In the genomic region with DNA sequence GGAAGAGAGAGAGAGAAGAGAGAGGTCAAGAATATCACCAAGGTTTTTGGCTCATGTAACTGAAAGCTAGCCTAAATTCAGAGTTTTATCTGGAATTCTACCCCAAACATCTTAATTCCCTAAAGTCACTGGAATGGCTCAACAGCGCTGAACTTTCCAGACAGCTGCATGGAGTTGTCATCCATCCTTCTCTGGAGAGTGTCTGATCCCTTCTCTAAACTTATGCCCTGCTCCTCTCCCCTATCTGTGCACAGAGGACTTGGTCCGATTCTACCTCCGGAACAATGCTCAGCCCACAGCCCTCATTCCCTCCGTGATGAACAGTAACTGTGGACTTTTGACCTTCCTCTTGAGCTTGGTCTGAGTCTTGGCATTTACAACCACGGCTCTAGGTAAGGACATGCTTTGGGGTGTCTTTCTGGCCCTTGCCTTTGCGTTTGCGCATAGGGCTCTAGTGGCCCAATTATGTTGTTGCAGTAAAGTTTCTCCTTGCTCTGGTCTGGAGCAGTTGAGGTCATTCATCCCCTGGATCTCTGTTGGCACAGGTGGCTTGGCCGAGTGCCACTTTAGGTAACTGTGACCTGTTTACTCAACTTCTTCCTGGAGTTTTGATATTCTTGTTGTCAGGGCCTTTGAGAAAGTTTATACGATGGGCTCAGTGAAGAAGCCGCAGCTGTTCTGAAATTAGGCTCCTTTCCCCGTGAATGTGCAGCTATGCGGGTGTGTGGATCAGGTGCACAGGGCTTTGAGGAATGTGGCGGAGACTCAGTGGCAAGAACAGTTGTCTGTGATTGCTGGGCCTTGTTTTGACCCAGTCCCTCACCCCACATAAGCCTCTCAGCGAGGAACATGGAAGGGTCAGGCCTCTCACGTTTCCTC, we compare ENCODE assay signal across 10 cellular contexts. TPM values are rescaled to one million over a fixed set of nuclear protein-coding genes. Genes with fewer than 3 reads are reported as not detected.
DNase-seq lines count a peak whose midpoint lies in the region; ATAC-seq and TF ChIP-seq lines count a peak whose summit lies in the region.
"Had no signal": no experiment of that assay in that cellular context is flagged by ENCODE, and none has a peak within 500 bp of the region (broad histone marks: within the 10 kb centered on the region; RNA-seq: fewer than 3 reads in every experiment).

No MANE protein-coding gene starts in this region.

- H3K9me3 Mint-ChIP-seq in dendritic cell treated with granulocyte-macrophage colony-stimulating factor and Interleukin-4, amounts not matched to agents 40 ng/mL and 50 ng/mL, for 4 days = no peaks in the 10 kb centered on the region
- peaks cover 0 to 15% (median 0%) of the 10 kb centered on the region in 11 donors for H3K9me3 Mint-ChIP-seq in naive thymus-derived CD4-positive, alpha-beta T cell

- H3K9me3 ChIP-seq in BLaER1 = no peaks in the 10 kb centered on the region
- H3K9me3 ChIP-seq in naive thymus-derived CD4-positive, alpha-beta T cell (ENCODE audit: control insufficient read depth in 2 of 3, low read length in 3 of 3) = no peaks in the 10 kb centered on the region

- H3K4me3 ChIP-seq in BLaER1 (no peak overlapping the region), LNCaP clone FGC (ENCODE audit: low read depth, low read length) (no peak overlapping the region)
- H3K4me3 ChIP-seq in naive thymus-derived CD4-positive, alpha-beta T cell (ENCODE audit: low read length) = peak overlapping the region; percentile 1

- POLR2A ChIA-PET in naive thymus-derived CD4-positive, alpha-beta T cell (lab: Charles Lee) = interaction anchor here (0.9 to 4.7 kb wide), 10 partner anchors 8 to 1055 kb away, joined by 3 to 33 read pairs (median 4); partner anchors contain the start of gene PIK3R1
- POLR2A ChIA-PET in HEK293T (lab: Yijun Ruan, JAX) = interaction anchor here (1.3 kb wide), 1 partner anchor 9 kb away, joined by 4 read pairs; no protein-coding TSS in a partner anchor

- H3K9ac ChIP-seq in BLaER1 = no peak overlapping the region

- no peak for ATAC-seq in naive thymus-derived CD4-positive, alpha-beta T cell

- H3K4me1 Mint-ChIP-seq in dendritic cell treated with granulocyte-macrophage colony-stimulating factor and Interleukin-4, amounts not matched to agents 40 ng/mL and 50 ng/mL, for 4 days (ENCODE audit: low read depth) = peaks cover 60% of the 10 kb centered on the region
- peaks cover 35 to 66% (median 61%) of the 10 kb centered on the region in 7 donors for H3K4me1 Mint-ChIP-seq in naive thymus-derived CD4-positive, alpha-beta T cell

- intact Hi-C loops in dendritic cell treated with granulocyte-macrophage colony-stimulating factor and Interleukin-4, amounts not matched to agents 40 ng/mL and 50 ng/mL, for 4 days (cut with micrococcal nuclease) = no loop called here
- intact Hi-C loops in naive thymus-derived CD4-positive, alpha-beta T cell (cut with micrococcal nuclease) = loop anchor here in 1 of 2 donors (1.0 kb wide), 1 partner anchor 8 kb away; no protein-coding TSS in a partner anchor

- H3K4me3 Mint-ChIP-seq in dendritic cell treated with granulocyte-macrophage colony-stimulating factor and Interleukin-4, amounts not matched to agents 40 ng/mL and 50 ng/mL, for 4 days = no peak overlapping the region
- H3K4me3 Mint-ChIP-seq in naive thymus-derived CD4-positive, alpha-beta T cell = peak overlapping the region; percentile 30 to 95 (median 76)

- TF ChIP-seq CTCF in LNCaP clone FGC (IDR thresholded peaks at IDR 0.05; ENCODE audit: control insufficient read depth, extremely low read depth, insufficient read depth) = 0 out of 2 replicates have a peak, but pooled peaks have one; percentile 16

- H3K36me3 Mint-ChIP-seq in dendritic cell treated with granulocyte-macrophage colony-stimulating factor and Interleukin-4, amounts not matched to agents 40 ng/mL and 50 ng/mL, for 4 days (ENCODE audit: low read depth) = no peaks in the 10 kb centered on the region
- H3K36me3 Mint-ChIP-seq in naive thymus-derived CD4-positive, alpha-beta T cell = peaks cover 0 to 32% (median 3%) of the 10 kb centered on the region in 5 donors

- peak overlapping the region; percentile 95 for H3K27ac Mint-ChIP-seq in dendritic cell treated with granulocyte-macrophage colony-stimulating factor and Interleukin-4, amounts not matched to agents 40 ng/mL and 50 ng/mL, for 4 days
- H3K27ac Mint-ChIP-seq in naive thymus-derived CD4-positive, alpha-beta T cell = peak overlapping the region; percentile 95 to 100 (median 99)

- CTCF ChIA-PET in naive thymus-derived CD4-positive, alpha-beta T cell (lab: Charles Lee) = interaction anchor here (1.1 to 1.8 kb wide), 6 partner anchors 32 to 1038 kb away, joined by 3 to 14 read pairs (median 5); no protein-coding TSS in a partner anchor
- CTCF ChIA-PET in HEK293T (lab: Yijun Ruan, JAX) = no interaction called here

- H3K4me2 ChIP-seq in BLaER1 = peak overlapping the region; percentile 80

- H3K4me1 ChIP-seq in BLaER1 = peaks cover 25% of the 10 kb centered on the region
- peaks cover 40 to 42% of the 10 kb centered on the region in 2 donors for H3K4me1 ChIP-seq in naive thymus-derived CD4-positive, alpha-beta T cell (ENCODE audit: control insufficient read depth in 2 of 2, insufficient read depth in 2 of 2, low read length in 2 of 2)

- peak; percentile 94 for DNase-seq in LNCaP clone FGC (ENCODE audit: low read depth)
- DNase-seq in naive thymus-derived CD4-positive, alpha-beta T cell = no peak
- no peak for DNase-seq in NCI-H748 treated with DMSO at 0.1 percent for 48 hours (lab: John Stamatoyannopoulos, UW)
- DNase-seq in NCI-H1105 treated with DMSO at 0.1 percent for 48 hours (lab: John Stamatoyannopoulos, UW) = no peak
- no peak for DNase-seq in HEK293T (ENCODE audit: extremely low spot score)
- no peak for DNase-seq in NK-92 treated with Interleukin-12 subunit alpha and Interleukin-12 subunit beta, amount 100 ng/mL, for 24 hours (lab: John Stamatoyannopoulos, UW)
- DNase-seq: NCI-H524 treated with DMSO at 0.1 percent for 48 hours had no signal

- H3K27me3 Mint-ChIP-seq in dendritic cell treated with granulocyte-macrophage colony-stimulating factor and Interleukin-4, amounts not matched to agents 40 ng/mL and 50 ng/mL, for 4 days = no peaks in the 10 kb centered on the region
- no peaks in the 10 kb centered on the region for H3K27me3 Mint-ChIP-seq in naive thymus-derived CD4-positive, alpha-beta T cell

- H4K20me1 ChIP-seq in BLaER1 = no peaks in the 10 kb centered on the region

- H3K36me3 ChIP-seq in BLaER1 = no peaks in the 10 kb centered on the region
- no peaks in the 10 kb centered on the region for H3K36me3 ChIP-seq in naive thymus-derived CD4-positive, alpha-beta T cell (ENCODE audit: control insufficient read depth in 2 of 3, insufficient read depth in 3 of 3, low read length in 3 of 3)

- no peaks in the 10 kb centered on the region for H3K27me3 ChIP-seq in BLaER1
- no peaks in the 10 kb centered on the region for H3K27me3 ChIP-seq in naive thymus-derived CD4-positive, alpha-beta T cell (ENCODE audit: control insufficient read depth in 2 of 2, insufficient read depth in 2 of 2, low read length in 2 of 2)

- peak overlapping the region; percentile 83 for H3K27ac ChIP-seq in BLaER1
- H3K27ac ChIP-seq in naive thymus-derived CD4-positive, alpha-beta T cell (ENCODE audit: low read depth, low read length) = peak overlapping the region; percentile 74

TF ChIP-seq in HEK293T, 16 proteins besides CTCF, POLR2A, EP300 and RAD21:
- TF ChIP-seq HDGF (IDR thresholded peaks at IDR 0.05; ENCODE audit: borderline replicate concordance) = no peak
- TF ChIP-seq LEF1 (IDR thresholded peaks at IDR 0.05; ENCODE audit: borderline replicate concordance) = no peak
- TF ChIP-seq FOXK2 (IDR thresholded peaks at IDR 0.05) = no peak
- TF ChIP-seq FOXM1 (IDR thresholded peaks at IDR 0.05; ENCODE audit: borderline replicate concordance) = no peak
- no peak for TF ChIP-seq ARNT (IDR thresholded peaks at IDR 0.05)
- no peak for TF ChIP-seq NFRKB (IDR thresholded peaks at IDR 0.05)
- no peak for TF ChIP-seq TARDBP (IDR thresholded peaks at IDR 0.05)
- TF ChIP-seq BHLHE40 (IDR thresholded peaks at IDR 0.05; ENCODE audit: borderline replicate concordance) = no peak
- no peak for TF ChIP-seq ZNF384 (IDR thresholded peaks at IDR 0.05)
- no peak for TF ChIP-seq PKNOX1 (IDR thresholded peaks at IDR 0.05)
- TF ChIP-seq SUZ12 (IDR thresholded peaks at IDR 0.05) = no peak
- no peak for TF ChIP-seq FOXA1 (IDR thresholded peaks at IDR 0.05)
- TF ChIP-seq SP1 (IDR thresholded peaks at IDR 0.05) = no peak

RNA-seq across cellular contexts. Expression of gene CD180, which starts 18.4 kb away (rescaled TPM):
- total RNA-seq in naive thymus-derived CD4-positive, alpha-beta T cell = 1 to 10 TPM in 3 of 5 experiments, under 1 TPM in 2; 0.37 to 6.4 (median 1.7) TPM
- under 1 TPM; 0.20 to 0.22 TPM for polyA plus RNA-seq in naive thymus-derived CD4-positive, alpha-beta T cell
- total RNA-seq: activated CD8-positive, alpha-beta memory T cell treated with anti-CD3 and anti-CD28 coated beads for 36 hours had no signal
